ENCODE assay signal across 27 cellular contexts in genomic region chr5:143416411-143416810, GRCh38.
"Had no signal": no experiment of that assay in that cellular context is flagged by ENCODE, and none has a peak within 500 bp of the region (broad histone marks: within the 10 kb centered on the region; RNA-seq: fewer than 3 reads in every experiment).

No MANE protein-coding gene starts in this region.

- H3K27me3 ChIP-seq: heart right ventricle, upper lobe of right lung had no signal

- H3K27ac ChIP-seq: heart right ventricle, parathyroid adenoma, skin epidermis, thoracic aorta, upper lobe of right lung had no signal

- H3K4me1 ChIP-seq: parathyroid adenoma had no signal

- H3K36me3 ChIP-seq: heart right ventricle, thoracic aorta, upper lobe of right lung had no signal

- H2AFZ ChIP-seq: parathyroid adenoma had no signal

- H3K4me3 ChIP-seq: heart right ventricle, mucosa of descending colon, skin epidermis, thoracic aorta, upper lobe of right lung had no signal

- FAIRE-seq: keratinocyte had no signal

- ATAC-seq: activated CD8-positive, alpha-beta T cell treated with anti-CD3 and anti-CD28 coated beads, Interleukin-2, amount 10 ng/mL, durations not matched to agents 7 days and 5 days; activated naive CD4-positive, alpha-beta T cell treated with anti-CD3 and anti-CD28 coated beads, Interleukin-2, amount 50 U/mL, for 72 hours; activated T-helper 17 cell treated with anti-CD3 and anti-CD28 coated beads, Interleukin-2, amount 50 U/mL, for 72 hours; heart right ventricle; left colon; mucosa of descending colon; right cardiac atrium; T-helper 17 cell; upper lobe of right lung had no signal

- H3K79me2 ChIP-seq: parathyroid adenoma had no signal

- DNase-seq: activated CD4-positive, alpha-beta T cell treated with anti-CD3 and anti-CD28 coated beads, Interleukin-2, amount 50 U/mL, for 1 hour; activated CD4-positive, CD25-positive, alpha-beta regulatory T cell treated with anti-CD3 and anti-CD28 coated beads, Interleukin-2, amount 50 U/mL, for 72 hours; activated CD8-positive, alpha-beta T cell treated with anti-CD3 and anti-CD28 coated beads, Interleukin-2, amount 10 ng/mL, durations not matched to agents 7 days and 5 days; activated T-cell treated with anti-CD3 and anti-CD28 coated beads, Interleukin-2, amount 50 U/mL, for 24 hours; aorta; dermis blood vessel endothelial cell; effector CD8-positive, alpha-beta T cell; erythroblast; foreskin fibroblast; heart right ventricle; left colon; mesenchymal stem cell; mucosa of descending colon; naive B cell; nucleus accumbens; right cardiac atrium; stimulated activated CD4-positive, alpha-beta T cell treated with anti-CD3 and anti-CD28 coated beads, Interleukin-1b, Interleukin-23, amount 100 ng/mL, for 48 hours; stimulated activated CD8-positive, alpha-beta memory T cell treated with anti-CD3 and anti-CD28 coated beads, Interleukin-4, amount 100 ng/mL, for 48 hours; stimulated activated naive CD4-positive, alpha-beta T cell; T-helper 17 cell; upper lobe of right lung had no signal

- H3K9ac ChIP-seq: parathyroid adenoma had no signal

- H3K9me3 ChIP-seq: heart right ventricle, mucosa of descending colon, thoracic aorta, upper lobe of right lung had no signal
